ENCODE assay signal across 8 cellular contexts in genomic region chr19:39411006-39411831, GRCh38. TPM values are rescaled to one million over a fixed set of nuclear protein-coding genes. Genes with fewer than 3 reads are reported as not detected.
DNase-seq lines count a peak whose midpoint lies in the region; ATAC-seq, FAIRE-seq and TF ChIP-seq lines count a peak whose summit lies in the region.

No MANE protein-coding gene starts in this region.

- TF ChIP-seq POLR2A in spleen (IDR thresholded peaks at IDR 0.05) (peak in 2 of 3 donors; percentile 4 to 19), H54 (IDR thresholded peaks at IDR 0.05; ENCODE audit: low read depth, low read length) (no peak; the same call in 1 of the 2 replicates)

- no peak for TF ChIP-seq RAD21 in Ishikawa (IDR thresholded peaks at IDR 0.05; ENCODE audit: low read depth)

- no peaks in the 10 kb centered on the region for H3K9me3 Mint-ChIP-seq in activated naive CD8-positive, alpha-beta T cell treated with anti-CD3 and anti-CD28 coated beads, Interleukin-2, amount 50 U/mL, for 24 hours

- intact Hi-C loops in spleen (cut with DNase I; ENCODE audit: low total_unique reads) = loop anchor here (10.0 kb wide), 1 partner anchor 66 kb away; the partner anchor contains the start of gene SAMD4B

- FAIRE-seq in H54 (lab: Jason Lieb, UNC) (no peak), urothelium cell line (lab: Jason Lieb, UNC) (no peak)

- H3K36me3 ChIP-seq in spleen = peaks cover 4 to 36% (median 16%) of the 10 kb centered on the region in 6 donors

- H3K27ac Mint-ChIP-seq in activated naive CD8-positive, alpha-beta T cell treated with anti-CD3 and anti-CD28 coated beads, Interleukin-2, amount 50 U/mL, for 24 hours = peak overlapping the region; percentile 95

- H3K4me1 Mint-ChIP-seq in activated naive CD8-positive, alpha-beta T cell treated with anti-CD3 and anti-CD28 coated beads, Interleukin-2, amount 50 U/mL, for 24 hours = peaks cover 45% of the 10 kb centered on the region

- TF ChIP-seq EP300 in Ishikawa (IDR thresholded peaks at IDR 0.05; ENCODE audit: borderline replicate concordance) = no peak

- H3K4me1 ChIP-seq in spleen = peaks cover 22 to 74% (median 54%) of the 10 kb centered on the region in 6 donors

- peaks cover 2% of the 10 kb centered on the region for H3K27me3 Mint-ChIP-seq in activated naive CD8-positive, alpha-beta T cell treated with anti-CD3 and anti-CD28 coated beads, Interleukin-2, amount 50 U/mL, for 24 hours

- H3K4me3 ChIP-seq in AG10803 (ENCODE audit: low read length) (peak overlapping the region; percentile 25), iPS-18c (ENCODE audit: insufficient read depth, low read depth, low read length) (peak overlapping the region; percentile 51), spleen (peak overlapping the region; percentile 0 to 98 (median 82))

- H3K9me3 ChIP-seq in iPS-18c (ENCODE audit: control insufficient read depth, insufficient read depth, low read length) (no peaks in the 10 kb centered on the region), spleen (no peaks in the 10 kb centered on the region)

- 19 to 24% (median 20%) methylated on average over 9 of the region's 9 CpGs for WGBS in spleen, 5 donors

- peak; percentile 60 for DNase-seq in AG10803 (ENCODE audit: low read depth)
- DNase-seq in activated naive CD8-positive, alpha-beta T cell treated with anti-CD3 and anti-CD28 coated beads, Interleukin-2, amount 50 U/mL, for 24 hours = no peak
- DNase-seq in spleen = peak; percentile 83
- DNase-seq in H54 (ENCODE audit: insufficient read length, low spot score) = no peak
- DNase-seq in urothelium cell line (ENCODE audit: low spot score) = no peak

- ATAC-seq in activated naive CD8-positive, alpha-beta T cell treated with anti-CD3 and anti-CD28 coated beads, Interleukin-2, amount 50 U/mL, for 24 hours = no peak
- no peak for ATAC-seq in HG02973 (IDR thresholded peaks at IDR 0.05; ENCODE audit: unreplicated experiment)

- peaks cover 17% of the 10 kb centered on the region for H3K36me3 Mint-ChIP-seq in activated naive CD8-positive, alpha-beta T cell treated with anti-CD3 and anti-CD28 coated beads, Interleukin-2, amount 50 U/mL, for 24 hours (ENCODE audit: low read depth)

- peaks cover 0 to 4% (median 0%) of the 10 kb centered on the region in 7 donors for H3K27me3 ChIP-seq in spleen (replicated peaks in 1 of 7)

- H3K27ac ChIP-seq in spleen = peak overlapping the region; percentile 88 to 100 (median 99)

- peak overlapping the region; percentile 86 for H3K4me3 Mint-ChIP-seq in activated naive CD8-positive, alpha-beta T cell treated with anti-CD3 and anti-CD28 coated beads, Interleukin-2, amount 50 U/mL, for 24 hours

- no peak for TF ChIP-seq CTCF in AG10803 (conservative IDR thresholded peaks at IDR 0.05; ENCODE audit: low read length)
- TF ChIP-seq CTCF in spleen (IDR thresholded peaks at IDR 0.05 in 8 of 11, conservative IDR thresholded peaks at IDR 0.05 in 3 of 11) = no peak

TF ChIP-seq in Ishikawa, 13 proteins besides CTCF, POLR2A, EP300 and RAD21:
- TF ChIP-seq ZBTB7A (IDR thresholded peaks at IDR 0.05; ENCODE audit: low read depth) = no peak
- TF ChIP-seq USF1 (IDR thresholded peaks at IDR 0.05) = no peak
- TF ChIP-seq CEBPB (IDR thresholded peaks at IDR 0.05) = 0 out of 2 replicates have a peak, but pooled peaks have one; percentile 5
- TF ChIP-seq TCF12 (IDR thresholded peaks at IDR 0.05; ENCODE audit: low read depth) = no peak
- no peak for TF ChIP-seq EGR1 (IDR thresholded peaks at IDR 0.05)

RNA-seq across cellular contexts. Expression of gene PLEKHG2, which starts 1.2 kb away (rescaled TPM):
- 100 to 1,000 TPM in 1 of 7 donors, 10 to 100 TPM in 6; 18.6 to 107 (median 48.4) TPM for total RNA-seq in spleen
- 10 to 100 TPM in 1 of 3 donors, 1 to 10 TPM in 2; 8.9 to 25.8 (median 9.5) TPM for polyA plus RNA-seq in spleen

RNA-seq across cellular contexts. Expression of gene ZFP36, which starts 4.6 kb away (rescaled TPM):
- total RNA-seq in spleen = 100 to 1,000 TPM in 6 of 7 donors, 10 to 100 TPM in 1; 91.5 to 396 (median 191) TPM
- polyA plus RNA-seq in spleen = 100 to 1,000 TPM in 1 of 3 donors, 10 to 100 TPM in 2; 63.2 to 117 (median 72.6) TPM

RNA-seq across cellular contexts. Expression of gene MED29, which starts 20.0 kb away (rescaled TPM):
- 10 to 100 TPM; 25.7 to 45.7 (median 34.6) TPM for total RNA-seq in spleen
- 10 to 100 TPM; 15.5 to 28.2 (median 20.5) TPM for polyA plus RNA-seq in spleen

RNA-seq across cellular contexts. Expression of gene PAF1, which starts 20.3 kb away (rescaled TPM):
- 10 to 100 TPM; 35.0 to 48.1 (median 39.8) TPM for total RNA-seq in spleen
- 10 to 100 TPM; 27.4 to 51.3 (median 35.6) TPM for polyA plus RNA-seq in spleen

RNA-seq across cellular contexts. Expression of gene RPS16, which starts 24.5 kb away (rescaled TPM):
- 1,000 to 10,000 TPM; 1,378 to 2,109 (median 1,598) TPM for total RNA-seq in spleen
- 1,000 to 10,000 TPM; 5,364 to 5,747 (median 5,635) TPM for polyA plus RNA-seq in spleen

Comparison
In these comparisons a context has a peak if more than half of its experiments do, and no peak if none do; other contexts are left out.
1. DNase-seq: peak in AG10803 (single experiment) and spleen (single experiment); none in activated naive CD8-positive, alpha-beta T cell treated with anti-CD3 and anti-CD28 coated beads, Interleukin-2, amount 50 U/mL, for 24 hours (single experiment), H54 (single experiment) and urothelium cell line (single experiment).
2. H3K4me3 ChIP-seq: peak in every context shown above with its lines; median percentile 82 in spleen; 51 in iPS-18c; 25 in AG10803.